In genomic region chr16:53817812-53818211, GRCh38 we compare ENCODE assay signal across 20 cellular contexts.
DNase-seq lines count a peak whose midpoint lies in the region; ATAC-seq and TF ChIP-seq lines count a peak whose summit lies in the region.
"Had no signal": no experiment of that assay in that cellular context is flagged by ENCODE, and none has a peak within 500 bp of the region (broad histone marks: within the 10 kb centered on the region; RNA-seq: fewer than 3 reads in every experiment).

No MANE protein-coding gene starts in this region.

- no TSS peak for BruUV-seq in mammary epithelial cell (replicated peaks; lab: Mats Ljungman, UMichigan)

- no peak overlapping the region for H3K14ac ChIP-seq in mesenchymal stem cell (ENCODE audit: low read length in 2 of 2)

- H3K27me3 ChIP-seq in BJ (ENCODE audit: control insufficient read depth, insufficient read depth, low read length) (no peaks in the 10 kb centered on the region), mammary epithelial cell (ENCODE audit: insufficient read depth, low read length) (no peaks in the 10 kb centered on the region), mesenchymal stem cell (ENCODE audit: control insufficient read depth in 1 of 2, insufficient read depth in 1 of 2, low read length in 2 of 2) (no peaks in the 10 kb centered on the region), HAP-1 (ENCODE audit: low read depth) (no peaks in the 10 kb centered on the region), Karpas-422 (ENCODE audit: low read length) (no peaks in the 10 kb centered on the region)
- H3K27me3 ChIP-seq: BLaER1, neural progenitor cell, right atrium auricular region had no signal

- H3K9ac ChIP-seq in mammary epithelial cell (ENCODE audit: insufficient read depth, low read length): no peak overlapping the region
- peak overlapping the region; percentile 57 for H3K9ac ChIP-seq in mesenchymal stem cell (ENCODE audit: low read length)
- no peak overlapping the region for H3K9ac ChIP-seq in Karpas-422 (ENCODE audit: low read length)
- H3K9ac ChIP-seq: BLaER1, neural progenitor cell had no signal

- H3K4ac ChIP-seq in mesenchymal stem cell (ENCODE audit: low read depth in 1 of 2, low read length in 2 of 2): no peak overlapping the region

- H2AK5ac ChIP-seq in mesenchymal stem cell (ENCODE audit: low read length, severe bottlenecking): no peak overlapping the region

- H3K4me2 ChIP-seq in mammary epithelial cell (ENCODE audit: insufficient read depth, low read depth, low read length) (peak overlapping the region; percentile 43), mesenchymal stem cell (ENCODE audit: low read length, poor library complexity, severe bottlenecking) (no peak overlapping the region), Karpas-422 (ENCODE audit: low read depth, low read length, poor library complexity, severe bottlenecking) (no peak overlapping the region)
- H3K4me2 ChIP-seq: BLaER1, neural progenitor cell had no signal

- H3K9me2 ChIP-seq in Karpas-422 (replicated peaks; ENCODE audit: insufficient read depth, low read length): no peaks in the 10 kb centered on the region

- no peak overlapping the region for H3K23ac ChIP-seq in mesenchymal stem cell (ENCODE audit: low read length in 2 of 2)

- H3K27ac ChIP-seq in mammary epithelial cell (ENCODE audit: insufficient read depth, low read depth, low read length) (peak overlapping the region; percentile 87), mesenchymal stem cell (ENCODE audit: low read length, poor library complexity, severe bottlenecking) (peak overlapping the region; percentile 62), Karpas-422 (ENCODE audit: low read length) (no peak overlapping the region)
- H3K27ac ChIP-seq: BLaER1, neural progenitor cell, right atrium auricular region had no signal

- H3K4me3 ChIP-seq in BJ (ENCODE audit: low read depth, low read length): no peak overlapping the region
- H3K4me3 ChIP-seq in mammary epithelial cell (replicated peaks in 1 of 3; ENCODE audit: insufficient read depth in 1 of 3, low read depth in 2 of 3, low read length in 3 of 3): no peak overlapping the region
- no peak overlapping the region for H3K4me3 ChIP-seq in mesenchymal stem cell (ENCODE audit: insufficient read depth in 1 of 2, low read depth in 1 of 2, low read length in 2 of 2)
- no peak overlapping the region for H3K4me3 ChIP-seq in HAP-1
- H3K4me3 ChIP-seq in Karpas-422 (ENCODE audit: low read length): no peak overlapping the region
- H3K4me3 ChIP-seq: BLaER1, neural progenitor cell, right atrium auricular region had no signal

- no peak overlapping the region for H2BK12ac ChIP-seq in mesenchymal stem cell (ENCODE audit: low read length in 2 of 2)

- H3K79me2 ChIP-seq in mammary epithelial cell (ENCODE audit: insufficient read depth, low read length) (peaks cover 7% of the 10 kb centered on the region), Karpas-422 (ENCODE audit: low read length) (peaks cover 77% of the 10 kb centered on the region)

- ATAC-seq in HG03469 (IDR thresholded peaks at IDR 0.05; ENCODE audit: unreplicated experiment) (no peak), HG03342 (IDR thresholded peaks at IDR 0.05; ENCODE audit: unreplicated experiment) (no peak)

- POLR2A ChIA-PET in BJ (lab: Charles Lee): no interaction called here

- H3K9me3 ChIP-seq in mammary epithelial cell (replicated peaks; ENCODE audit: insufficient read depth, low read length): no peaks in the 10 kb centered on the region
- no peaks in the 10 kb centered on the region for H3K9me3 ChIP-seq in mesenchymal stem cell (ENCODE audit: control insufficient read depth, low read length)
- H3K9me3 ChIP-seq in HAP-1: no peaks in the 10 kb centered on the region
- no peaks in the 10 kb centered on the region for H3K9me3 ChIP-seq in Karpas-422 (ENCODE audit: low read length)
- H3K9me3 ChIP-seq: BLaER1, right atrium auricular region had no signal

- H3K79me1 ChIP-seq in mesenchymal stem cell (replicated peaks; ENCODE audit: low read length, poor library complexity, severe bottlenecking): peaks cover 18% of the 10 kb centered on the region

- no peak overlapping the region for H2BK120ac ChIP-seq in mesenchymal stem cell (ENCODE audit: low read depth, low read length)

- no peak overlapping the region for H4K91ac ChIP-seq in mesenchymal stem cell (ENCODE audit: low read length)

- intact Hi-C loops in mammary epithelial cell (cut with micrococcal nuclease): loop anchor here (1.0 to 5.0 kb wide), 3 partner anchors 21 to 63 kb away; no protein-coding TSS in a partner anchor

- no peak overlapping the region for H2AFZ ChIP-seq in mammary epithelial cell (ENCODE audit: low read depth, low read length)
- H2AFZ ChIP-seq in mesenchymal stem cell (ENCODE audit: low read depth, low read length): no peak overlapping the region
- H2AFZ ChIP-seq in Karpas-422 (ENCODE audit: low read length): no peak overlapping the region
- H2AFZ ChIP-seq: neural progenitor cell had no signal

- DNase-seq in BJ (ENCODE audit: low read depth) (peak; percentile 36), M059J (ENCODE audit: low read depth) (peak; percentile 46), mammary epithelial cell (no peak), mesenchymal stem cell (no peak), HAP-1 (ENCODE audit: low spot score in 2 of 2) (no peak), Karpas-422 (no peak)
- DNase-seq: activated CD4-positive, alpha-beta T cell treated with anti-CD3 and anti-CD28 coated beads, Interleukin-2, amount 50 U/mL, for 4 hours; activated naive CD8-positive, alpha-beta T cell treated with anti-CD3 and anti-CD28 coated beads for 36 hours; activated T-cell treated with anti-CD3 and anti-CD28 coated beads, Interleukin-2, amount 50 U/mL, for 1 hour; DMS 273 treated with DMSO at 0.1 percent for 48 hours; H7; immature natural killer cell; NCI-H2081 treated with DMSO at 0.1 percent for 48 hours; NCI-H524 treated with DMSO at 0.1 percent for 48 hours; stimulated activated CD4-positive, alpha-beta T cell treated with anti-CD3 and anti-CD28 coated beads, Interleukin-1b, Interleukin-23, amount 100 ng/mL, for 48 hours had no signal

- peaks cover 45% of the 10 kb centered on the region for H3K4me1 ChIP-seq in mammary epithelial cell (ENCODE audit: insufficient read depth, low read length)
- peaks cover 4% of the 10 kb centered on the region for H3K4me1 ChIP-seq in mesenchymal stem cell (ENCODE audit: control insufficient read depth, insufficient read depth, low read depth, low read length)
- no peaks in the 10 kb centered on the region for H3K4me1 ChIP-seq in HAP-1
- peaks cover 28% of the 10 kb centered on the region for H3K4me1 ChIP-seq in Karpas-422 (ENCODE audit: low read length)
- H3K4me1 ChIP-seq: neural progenitor cell had no signal

- dilution Hi-C loops in mammary epithelial cell (cut with HindIII; ENCODE audit: low sequenced_read_pairs): no loop called here

- no peak overlapping the region for H3K18ac ChIP-seq in mesenchymal stem cell (ENCODE audit: low read depth in 1 of 2, low read length in 2 of 2)

- TF ChIP-seq CTCF in BJ (IDR thresholded peaks at IDR 0.05; ENCODE audit: insufficient read depth, low read depth, low read length) (no peak), mammary epithelial cell (conservative IDR thresholded peaks at IDR 0.05 in 1 of 2, IDR thresholded peaks at IDR 0.05 in 1 of 2; ENCODE audit: extremely low read depth in 1 of 2, insufficient read depth in 1 of 2, low read depth in 1 of 2, low read length in 2 of 2) (no peak)

- no peak overlapping the region for H2BK5ac ChIP-seq in mesenchymal stem cell (ENCODE audit: low read depth, low read length, poor library complexity, severe bottlenecking)

- no peak overlapping the region for H2BK15ac ChIP-seq in mesenchymal stem cell (ENCODE audit: low read depth, poor library complexity, severe bottlenecking)

- H3K36me3 ChIP-seq in BJ (ENCODE audit: control insufficient read depth, insufficient read depth, low read length): no peaks in the 10 kb centered on the region
- H3K36me3 ChIP-seq in mammary epithelial cell (ENCODE audit: insufficient read depth, low read length): no peaks in the 10 kb centered on the region
- peaks cover 7 to 24% of the 10 kb centered on the region in 2 experiments for H3K36me3 ChIP-seq in mesenchymal stem cell (ENCODE audit: control insufficient read depth in 1 of 2, insufficient read depth in 2 of 2, low read depth in 1 of 2, low read length in 2 of 2)
- no peaks in the 10 kb centered on the region for H3K36me3 ChIP-seq in HAP-1 (replicated peaks)
- H3K36me3 ChIP-seq in Karpas-422 (ENCODE audit: insufficient read depth, low read length): no peaks in the 10 kb centered on the region
- H3K36me3 ChIP-seq: neural progenitor cell had no signal

- CTCF ChIA-PET in BJ (lab: Yijun Ruan, JAX) (no interaction called here), mammary epithelial cell (lab: Charles Lee; ENCODE audit: low non-redundant PET) (no interaction called here)

- H4K8ac ChIP-seq in mesenchymal stem cell (ENCODE audit: low read length): no peak overlapping the region

- in situ Hi-C loops in mammary epithelial cell (cut with MboI; ENCODE audit: low sequenced_read_pairs in 2 of 2) (loop anchor here in 1 of 2 donors (5.0 kb wide), 1 partner anchor 36 kb away; no protein-coding TSS in a partner anchor), HAP-1 (cut with MboI; ENCODE audit: low sequenced_read_pairs) (no loop called here)

- H4K20me1 ChIP-seq in mammary epithelial cell (ENCODE audit: insufficient read depth, low read length): no peaks in the 10 kb centered on the region
- no peaks in the 10 kb centered on the region for H4K20me1 ChIP-seq in Karpas-422 (ENCODE audit: insufficient read depth, low read depth, low read length)
- H4K20me1 ChIP-seq: BLaER1 had no signal

Comparison
In these comparisons a context has a peak if more than half of its experiments do, and no peak if none do; other contexts are left out.
1. DNase-seq: peak in BJ (single experiment) and M059J (single experiment); none in mammary epithelial cell (single experiment), mesenchymal stem cell (single experiment), HAP-1 (0 of 2) and Karpas-422 (single experiment).